1 cellular context compared by ENCODE assay signal in genomic region chr1:53160924-53161378, GRCh38.
TF ChIP-seq lines count a peak whose summit lies in the region.

No MANE protein-coding gene starts in this region.

TF ChIP-seq in HepG2, 621 proteins besides CTCF, POLR2A, EP300 and RAD21 (continued from another document and continues in another):
- TF ChIP-seq HBP1 (CRISPR knock-in tag; IDR thresholded peaks at IDR 0.05; ENCODE audit: low read depth), result 0 out of 2 replicates have a peak, but pooled peaks have one; percentile 56
- peak; percentile 85; the same call in 1 of the 2 replicates for TF ChIP-seq YEATS4 (CRISPR knock-in tag; IDR thresholded peaks at IDR 0.05; ENCODE audit: borderline replicate concordance)
- no peak for TF ChIP-seq PRDM15 (CRISPR knock-in tag; IDR thresholded peaks at IDR 0.05)
- no peak for TF ChIP-seq TGIF2 (CRISPR knock-in tag; IDR thresholded peaks at IDR 0.05)
- TF ChIP-seq MIER2 (CRISPR knock-in tag; IDR thresholded peaks at IDR 0.05), result peak; percentile 82
- no peak for TF ChIP-seq SP1 (IDR thresholded peaks at IDR 0.05)
- peak; percentile 61 for TF ChIP-seq SP1 (CRISPR knock-in tag; IDR thresholded peaks at IDR 0.05)
- no peak for TF ChIP-seq SSRP1 (CRISPR knock-in tag; IDR thresholded peaks at IDR 0.05)
- TF ChIP-seq SRSF4 (IDR thresholded peaks at IDR 0.05; ENCODE audit: low read depth, low read length, poor library complexity, severe bottlenecking), result no peak
- no peak for TF ChIP-seq NFE2L2 (IDR thresholded peaks at IDR 0.05; ENCODE audit: low read length)
- no peak for TF ChIP-seq ZNF10 (CRISPR knock-in tag; IDR thresholded peaks at IDR 0.05; ENCODE audit: borderline replicate concordance, low read depth)
- TF ChIP-seq PHF20 (CRISPR knock-in tag; IDR thresholded peaks at IDR 0.05), result peak; percentile 51
- TF ChIP-seq ZFP62 (CRISPR knock-in tag; IDR thresholded peaks at IDR 0.05), result no peak
- no peak for TF ChIP-seq CENPT (CRISPR knock-in tag; IDR thresholded peaks at IDR 0.05; ENCODE audit: low read depth)
- TF ChIP-seq ZMAT3 (CRISPR knock-in tag; conservative IDR thresholded peaks at IDR 0.05), result peak; percentile 90; the same call in 1 of the 2 replicates
- TF ChIP-seq ZNF709 (CRISPR knock-in tag; IDR thresholded peaks at IDR 0.05), result no peak
- TF ChIP-seq ZNF383 (CRISPR knock-in tag; IDR thresholded peaks at IDR 0.05; ENCODE audit: borderline replicate concordance), result no peak
- peak; percentile 65; the same call in 1 of the 2 replicates for TF ChIP-seq ARID4A (CRISPR knock-in tag; IDR thresholded peaks at IDR 0.05; ENCODE audit: borderline replicate concordance)
- TF ChIP-seq MAFF (IDR thresholded peaks at IDR 0.05; ENCODE audit: low read depth, low read length), result no peak
- TF ChIP-seq MYPOP (CRISPR knock-in tag; IDR thresholded peaks at IDR 0.05), result no peak
- TF ChIP-seq PLRG1 (conservative IDR thresholded peaks at IDR 0.05), result no peak
- peak; percentile 86 for TF ChIP-seq HIVEP1 (CRISPR knock-in tag; IDR thresholded peaks at IDR 0.05)
- no peak for TF ChIP-seq ZNF251 (CRISPR knock-in tag; IDR thresholded peaks at IDR 0.05)
- TF ChIP-seq ZNF343 (CRISPR knock-in tag; IDR thresholded peaks at IDR 0.05), result peak; percentile 91; the same call in 1 of the 2 replicates
- TF ChIP-seq NFAT5 (CRISPR knock-in tag; IDR thresholded peaks at IDR 0.05), result 0 out of 2 replicates have a peak, but pooled peaks have one; percentile 48
- no peak for TF ChIP-seq TP53 (CRISPR knock-in tag; conservative IDR thresholded peaks at IDR 0.05)
- TF ChIP-seq RFX3 (CRISPR knock-in tag; IDR thresholded peaks at IDR 0.05), result no peak
- TF ChIP-seq RARA (CRISPR knock-in tag; IDR thresholded peaks at IDR 0.05), result peak; percentile 95
- peak; percentile 98 for TF ChIP-seq HDAC1 (CRISPR knock-in tag; IDR thresholded peaks at IDR 0.05)
- no peak for TF ChIP-seq U2AF2 (IDR thresholded peaks at IDR 0.05; ENCODE audit: low read depth, low read length)
- peak; percentile 93 for TF ChIP-seq ZBTB10 (CRISPR knock-in tag; IDR thresholded peaks at IDR 0.05; ENCODE audit: borderline replicate concordance)
- no peak for TF ChIP-seq TOE1 (CRISPR knock-in tag; IDR thresholded peaks at IDR 0.05)
- peak; percentile 75 for TF ChIP-seq ELF3 (CRISPR knock-in tag; IDR thresholded peaks at IDR 0.05)
- no peak for TF ChIP-seq FIP1L1 (IDR thresholded peaks at IDR 0.05; ENCODE audit: borderline replicate concordance, insufficient read depth, low read depth, low read length)
- no peak for TF ChIP-seq BCLAF1 (IDR thresholded peaks at IDR 0.05)
